19 cellular contexts compared by ENCODE assay signal in genomic region chr12:38132139-38132538, GRCh38.
DNase-seq lines count a peak whose midpoint lies in the region; ATAC-seq, FAIRE-seq and TF ChIP-seq lines count a peak whose summit lies in the region.
"Had no signal": no experiment of that assay in that cellular context is flagged by ENCODE, and none has a peak within 500 bp of the region (broad histone marks: within the 10 kb centered on the region; RNA-seq: fewer than 3 reads in every experiment).

No MANE protein-coding gene starts in this region.

- TF ChIP-seq EP300 in A549 (IDR thresholded peaks at IDR 0.05), result no peak

- H3K4me2 ChIP-seq in A549, result peak overlapping the region; percentile 22; the same call in 2 of the 3 replicates

- no peak for TF ChIP-seq RAD21 in A549 (conservative IDR thresholded peaks at IDR 0.05 in 1 of 2, IDR thresholded peaks at IDR 0.05 in 1 of 2)

- H3K4me1 ChIP-seq in A549, result peaks cover 15% of the 10 kb centered on the region; the same call in 1 of the 3 replicates
- H3K4me1 ChIP-seq: HAP-1 had no signal

- H3K4me3 ChIP-seq in A549 (no peak overlapping the region), lower leg skin (ENCODE audit: low read depth, poor library complexity, severe bottlenecking) (no peak overlapping the region)
- H3K4me3 ChIP-seq: GM12878, HAP-1 had no signal

- H3K9me3 ChIP-seq in A549, result no peaks in the 10 kb centered on the region
- H3K9me3 ChIP-seq: HAP-1 had no signal

- DNase-seq in A549 (ENCODE audit: low read depth in 1 of 2, low spot score in 1 of 2), result no peak
- peak; percentile 42 for DNase-seq in DMS53 treated with DMSO at 0.1 percent for 48 hours (lab: John Stamatoyannopoulos, UW; ENCODE audit: unreplicated experiment)
- peak in 1 of 2 donors; percentile 55 for DNase-seq in left colon
- no peak for DNase-seq in foreskin melanocyte
- DNase-seq in SW480 (ENCODE audit: low spot score), result no peak
- DNase-seq in lower leg skin (ENCODE audit: low spot score in 2 of 2), result no peak
- DNase-seq: 8988T; C1 segment of cervical spinal cord; Calu3; CD4-positive, alpha-beta memory T cell; COR-L47; DMS79; EL; GDM1; GOT3 had no signal

- TF ChIP-seq POLR2A in A549 (IDR thresholded peaks at IDR 0.05; ENCODE audit: low read length) (no peak), lower leg skin (IDR thresholded peaks at IDR 0.05) (no peak)

- CTCF ChIA-PET in A549 (lab: Yijun Ruan, JAX), result interaction anchor here (0.8 kb wide), 1 partner anchor 184 kb away, joined by 4 read pairs; the partner anchor contains the start of gene ALG10B

- TF ChIP-seq CTCF in A549 (IDR thresholded peaks at IDR 0.05) (no peak), lower leg skin (IDR thresholded peaks at IDR 0.05) (no peak)

- FAIRE-seq in A549 (lab: Jason Lieb, UNC), result no peak
- FAIRE-seq: GM12878, GM19239, H54 had no signal

- intact Hi-C loops in left colon (cut with DNase I, micrococcal nuclease), result no loop called here
- intact Hi-C loops in lower leg skin (cut with DNase I; ENCODE audit: low total_unique reads), result no loop called here

- ATAC-seq in A549, result no peak
- ATAC-seq in left colon, result peak; percentile 52
- ATAC-seq: GM12878 had no signal

- H3K27ac ChIP-seq in A549, result no peak overlapping the region; a peak in 1 of 6 replicates

- POLR2A ChIA-PET in A549 (lab: Yijun Ruan, JAX), result interaction anchor here (1.1 kb wide), 1 partner anchor 75 kb away, joined by 4 read pairs; no protein-coding TSS in a partner anchor

- 29% methylated on average over 2 of the region's 2 CpGs for WGBS in A549 (ENCODE audit: missing lambda C conversion rate)
- 40 to 68% methylated on average over 2 of the region's 2 CpGs for WGBS in lower leg skin, 2 donors

TF ChIP-seq in A549, 52 proteins besides CTCF, POLR2A, EP300 and RAD21:
- TF ChIP-seq CEBPB (IDR thresholded peaks at IDR 0.05) (no peak), CBX8 (IDR thresholded peaks at IDR 0.05) (no peak), PHF8 (IDR thresholded peaks at IDR 0.05; ENCODE audit: borderline replicate concordance, low read depth) (no peak), RFX5 (IDR thresholded peaks at IDR 0.05) (no peak), MYC (IDR thresholded peaks at IDR 0.05; ENCODE audit: borderline replicate concordance, low read length) (no peak), REST (IDR thresholded peaks at IDR 0.05) (no peak), KDM5A (IDR thresholded peaks at IDR 0.05) (no peak), HOXB5 (CRISPR knock-in tag; IDR thresholded peaks at IDR 0.05) (no peak), CHD4 (IDR thresholded peaks at IDR 0.05; ENCODE audit: borderline replicate concordance) (no peak), SMC3 (IDR thresholded peaks at IDR 0.05) (no peak), PBX3 (IDR thresholded peaks at IDR 0.05) (no peak), ZC3H11A (IDR thresholded peaks at IDR 0.05) (no peak), NR3C1 (IDR thresholded peaks at IDR 0.05) (no peak), RNF2 (IDR thresholded peaks at IDR 0.05; ENCODE audit: borderline replicate concordance, low read depth) (no peak), TFCP2L1 (CRISPR knock-in tag; IDR thresholded peaks at IDR 0.05) (no peak), HOXA7 (CRISPR knock-in tag; IDR thresholded peaks at IDR 0.05) (no peak), ZSCAN20 (CRISPR knock-in tag; IDR thresholded peaks at IDR 0.05) (no peak), HEYL (CRISPR knock-in tag; IDR thresholded peaks at IDR 0.05) (no peak), MAZ (IDR thresholded peaks at IDR 0.05; ENCODE audit: borderline replicate concordance, low read depth, low read length) (no peak)
